ENCODE assay signal across 22 cellular contexts in genomic region chr2:216070195-216070594, GRCh38.
"Had no signal": no experiment of that assay in that cellular context is flagged by ENCODE, and none has a peak within 500 bp of the region (broad histone marks: within the 10 kb centered on the region; RNA-seq: fewer than 3 reads in every experiment).

No MANE protein-coding gene starts in this region.

- ATAC-seq: Right ventricle myocardium inferior, SK-N-SH treated with all-trans-retinoic acid at 6 μM for 48 hours had no signal

- H3K27ac ChIP-seq: PC-9, Peyer's patch, SJCRH30 had no signal

- H3K36me3 ChIP-seq: SJCRH30 had no signal

- H3K9me3 ChIP-seq: MG63, Peyer's patch, SJCRH30 had no signal

- DNase-seq: IMR-90, Karpas-422, KG1, MG63, NCI-H1092 treated with DMSO at 0.1 percent for 48 hours, NCI-H1436, NCI-H187, NCI-H2029, NCI-H2081 treated with DMSO at 0.1 percent for 48 hours, NCI-H2171, NCI-H226, NCI-H446, NCI-H510A, NCI-H524 treated with DMSO at 0.1 percent for 48 hours, NCI-H69, NCI-H774, PC-9, Peyer's patch, SHP77 treated with DMSO at 0.1 percent for 48 hours, SJCRH30 had no signal

- H3K4me1 ChIP-seq: Peyer's patch, SJCRH30 had no signal

- H3K4me3 ChIP-seq: MG63, PC-9, Peyer's patch, SJCRH30 had no signal

- H3K27me3 ChIP-seq: MG63, Peyer's patch, SJCRH30 had no signal
